ENCODE assay signal across 25 cellular contexts in the genomic region with DNA sequence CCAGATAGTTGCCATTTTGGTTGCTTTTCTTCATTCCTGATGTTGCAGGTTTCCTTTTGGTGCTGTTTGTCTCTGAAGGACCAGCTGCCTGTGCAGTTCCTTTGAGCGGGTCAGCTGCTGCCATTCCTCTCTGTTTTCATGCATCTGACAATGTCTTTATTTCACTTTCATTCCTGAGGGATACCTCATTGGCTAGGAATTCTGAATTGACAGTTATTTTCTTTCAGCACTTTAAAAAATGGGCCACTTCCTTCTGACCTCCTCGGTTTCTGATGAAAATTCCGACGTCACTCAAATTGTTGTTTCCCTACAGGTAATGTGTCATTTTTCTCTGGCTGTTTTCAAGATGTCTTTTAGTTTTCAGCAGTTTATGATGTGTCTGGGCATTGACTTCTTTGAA. TPM values are rescaled to one million over a fixed set of nuclear protein-coding genes. Genes with fewer than 3 reads are reported as not detected.
A peak's percentile ranks its signal among the peaks of the same experiment; 100 is the strongest.
DNase-seq lines count a peak whose midpoint lies in the region; ATAC-seq and TF ChIP-seq lines count a peak whose summit lies in the region.
"Had no signal": no experiment of that assay in that cellular context is flagged by ENCODE, and none has a peak within 500 bp of the region (broad histone marks: within the 10 kb centered on the region; RNA-seq: fewer than 3 reads in every experiment).

No MANE protein-coding gene starts in this region.

- H3K27ac Mint-ChIP-seq in chondrocyte (ENCODE audit: unreplicated experiment): peak overlapping the region; percentile 78
- no peak overlapping the region for H3K27ac Mint-ChIP-seq in glutamatergic neuron (ENCODE audit: unreplicated experiment)
- H3K27ac Mint-ChIP-seq: activated CD8-positive, alpha-beta T cell treated with anti-CD3 and anti-CD28 coated beads, Interleukin-2, amount 10 ng/mL, durations not matched to agents 7 days and 5 days; activated naive CD8-positive, alpha-beta T cell treated with anti-CD3 and anti-CD28 coated beads, Interleukin-2, amount 50 U/mL, for 24 hours; HFFc6; memory B cell; naive thymus-derived CD4-positive, alpha-beta T cell had no signal

- dilution Hi-C loops in IMR-90 (cut with HindIII; ENCODE audit: low sequenced_read_pairs, unreplicated experiment): no loop called here

- H2AFZ ChIP-seq in IMR-90 (replicated peaks; ENCODE audit: low read length, poor library complexity) (no peak overlapping the region), mesenchymal stem cell (ENCODE audit: low read depth, low read length) (no peak overlapping the region)

- no peak for TF ChIP-seq POLR2A in IMR-90 (IDR thresholded peaks at IDR 0.05; ENCODE audit: low read depth, low read length)
- TF ChIP-seq POLR2A in sigmoid colon (IDR thresholded peaks at IDR 0.05): no peak

- H3K9me3 ChIP-seq in IMR-90 (ENCODE audit: control insufficient read depth, insufficient read depth, low read length) (no peaks in the 10 kb centered on the region), mesenchymal stem cell (ENCODE audit: control insufficient read depth, low read length) (no peaks in the 10 kb centered on the region), sigmoid colon (no peaks in the 10 kb centered on the region)
- H3K9me3 ChIP-seq: A549, SJCRH30, transverse colon had no signal

- H3K4me3 Mint-ChIP-seq in chondrocyte (ENCODE audit: unreplicated experiment): no peak overlapping the region
- H3K4me3 Mint-ChIP-seq in glutamatergic neuron (ENCODE audit: unreplicated experiment): no peak overlapping the region
- H3K4me3 Mint-ChIP-seq: activated CD8-positive, alpha-beta T cell treated with anti-CD3 and anti-CD28 coated beads, Interleukin-2, amount 10 ng/mL, durations not matched to agents 7 days and 5 days; activated naive CD8-positive, alpha-beta T cell treated with anti-CD3 and anti-CD28 coated beads, Interleukin-2, amount 50 U/mL, for 24 hours; HFFc6; memory B cell; naive thymus-derived CD4-positive, alpha-beta T cell had no signal

- ATAC-seq in IMR-90 (ENCODE audit: low read depth) (peak; percentile 64), GM21576 (IDR thresholded peaks at IDR 0.05; ENCODE audit: unreplicated experiment) (no peak), GM21381 (IDR thresholded peaks at IDR 0.05; ENCODE audit: unreplicated experiment) (no peak)
- ATAC-seq: A549; activated CD8-positive, alpha-beta T cell treated with anti-CD3 and anti-CD28 coated beads, Interleukin-2, amount 10 ng/mL, durations not matched to agents 7 days and 5 days; activated naive CD8-positive, alpha-beta T cell treated with anti-CD3 and anti-CD28 coated beads, Interleukin-2, amount 50 U/mL, for 24 hours; left cardiac atrium; naive thymus-derived CD4-positive, alpha-beta T cell had no signal

- H4K8ac ChIP-seq in IMR-90 (ENCODE audit: low read depth in 2 of 2, low read length in 2 of 2): no peak overlapping the region
- H4K8ac ChIP-seq in mesenchymal stem cell (ENCODE audit: low read length): no peak overlapping the region

- H3K36me3 Mint-ChIP-seq in chondrocyte (ENCODE audit: low read depth) (peaks cover 4% of the 10 kb centered on the region), glutamatergic neuron (ENCODE audit: unreplicated experiment) (peaks cover 5% of the 10 kb centered on the region)

- POLR2A ChIA-PET in IMR-90 (lab: Charles Lee; ENCODE audit: unreplicated experiment): no interaction called here

- H3K27ac ChIP-seq in IMR-90 (ENCODE audit: insufficient read depth, low read length) (no peak overlapping the region), mesenchymal stem cell (ENCODE audit: low read length, poor library complexity, severe bottlenecking) (peak overlapping the region; percentile 11), sigmoid colon (no peak overlapping the region)
- H3K27ac ChIP-seq: A549, coronary artery, SJCRH30, skin epidermis, transverse colon had no signal

- TF ChIP-seq CTCF in IMR-90 (conservative IDR thresholded peaks at IDR 0.05; ENCODE audit: low read depth, low read length): no peak
- no peak for TF ChIP-seq CTCF in chondrocyte (IDR thresholded peaks at IDR 0.05)
- TF ChIP-seq CTCF in glutamatergic neuron (IDR thresholded peaks at IDR 0.05; ENCODE audit: partially characterized antibody, unreplicated experiment): no peak
- TF ChIP-seq CTCF in sigmoid colon (IDR thresholded peaks at IDR 0.05): no peak

- DNase-seq in AG08395 (ENCODE audit: low spot score): peak; percentile 8
- peak; percentile 37 for DNase-seq in IMR-90
- DNase-seq in chondrocyte (ENCODE audit: low spot score): no peak
- peak; percentile 38 for DNase-seq in mesenchymal stem cell
- DNase-seq in glutamatergic neuron: no peak
- DNase-seq in sigmoid colon: no peak
- DNase-seq: activated CD8-positive, alpha-beta T cell treated with anti-CD3 and anti-CD28 coated beads, Interleukin-2, amount 10 ng/mL, durations not matched to agents 7 days and 5 days; activated gamma-delta T cell treated with Interleukin-2 at 50 U/mL for 16 hours; activated naive CD8-positive, alpha-beta T cell treated with anti-CD3 and anti-CD28 coated beads, Interleukin-2, amount 50 U/mL, for 24 hours; activated T-cell treated with anti-CD3 and anti-CD28 coated beads for 4 hours; HFFc6; left cardiac atrium; naive thymus-derived CD4-positive, alpha-beta T cell; NCI-H1694; NCI-H2171 treated with DMSO at 0.1 percent for 48 hours; NCI-H526; nucleus accumbens; transverse colon had no signal

- H2BK12ac ChIP-seq in mesenchymal stem cell (ENCODE audit: low read length in 2 of 2): no peak overlapping the region

- in situ Hi-C loops in IMR-90 (cut with MboI; ENCODE audit: low sequenced_read_pairs): no loop called here

- H3K79me1 ChIP-seq in IMR-90 (ENCODE audit: low read depth in 1 of 2, low read length in 2 of 2) (peaks cover 2 to 4% of the 10 kb centered on the region in 2 experiments; a peak in 1 of 4 replicates), mesenchymal stem cell (replicated peaks; ENCODE audit: low read length, poor library complexity, severe bottlenecking) (peaks cover 7% of the 10 kb centered on the region)

- no peak for TF ChIP-seq RAD21 in IMR-90 (IDR thresholded peaks at IDR 0.05; ENCODE audit: low read length)

- intact Hi-C loops in IMR-90 (cut with micrococcal nuclease) (loop anchor here (5.0 kb wide), 1 partner anchor 46 kb away; a partner anchor contains a TSS), sigmoid colon (cut with DNase I) (no loop called here)

- H3K9ac ChIP-seq in IMR-90 (ENCODE audit: low read depth, low read length) (no peak overlapping the region), mesenchymal stem cell (ENCODE audit: low read length) (no peak overlapping the region)

- H2BK15ac ChIP-seq in IMR-90 (ENCODE audit: low read depth, low read length) (no peak overlapping the region), mesenchymal stem cell (ENCODE audit: low read depth, poor library complexity, severe bottlenecking) (no peak overlapping the region)

- H3K4me1 Mint-ChIP-seq in chondrocyte (ENCODE audit: low read depth) (peaks cover 11% of the 10 kb centered on the region), glutamatergic neuron (ENCODE audit: low read depth, unreplicated experiment) (no peaks in the 10 kb centered on the region)
- H3K4me1 Mint-ChIP-seq: activated naive CD8-positive, alpha-beta T cell treated with anti-CD3 and anti-CD28 coated beads, Interleukin-2, amount 50 U/mL, for 24 hours; memory B cell had no signal

- H3K23ac ChIP-seq in IMR-90 (ENCODE audit: low read depth, low read length): no peak overlapping the region
- no peak overlapping the region for H3K23ac ChIP-seq in mesenchymal stem cell (ENCODE audit: low read length in 2 of 2)

- H2BK20ac ChIP-seq in IMR-90 (ENCODE audit: low read depth, low read length): no peak overlapping the region

- WGBS in IMR-90 (ENCODE audit: extremely low coverage in 2 of 2, insufficient read length in 1 of 2), 2 experiments: 94% methylated on average over 3 of the region's 4 CpGs; no CpG with 5 or more reads in 1 of the 2 experiments
- WGBS in mesenchymal stem cell: 61% methylated on average over 4 of the region's 4 CpGs
- 91 to 92% methylated on average over 4 of the region's 4 CpGs for WGBS in sigmoid colon, 2 donors

- H3K9me1 ChIP-seq in IMR-90 (ENCODE audit: insufficient read depth, low read length): no peaks in the 10 kb centered on the region

- no peak for TF ChIP-seq EP300 in sigmoid colon (IDR thresholded peaks at IDR 0.05)

- no peak overlapping the region for H2AK9ac ChIP-seq in IMR-90 (replicated peaks; ENCODE audit: low read depth, low read length, poor library complexity)

- no peaks in the 10 kb centered on the region for H3K27me3 Mint-ChIP-seq in chondrocyte (ENCODE audit: low read depth)
- peaks cover 2% of the 10 kb centered on the region for H3K27me3 Mint-ChIP-seq in glutamatergic neuron (ENCODE audit: unreplicated experiment)
- H3K27me3 Mint-ChIP-seq: activated naive CD8-positive, alpha-beta T cell treated with anti-CD3 and anti-CD28 coated beads, Interleukin-2, amount 50 U/mL, for 24 hours; memory B cell; naive thymus-derived CD4-positive, alpha-beta T cell had no signal

- H3K4me2 ChIP-seq in IMR-90 (ENCODE audit: low read depth, low read length) (peak overlapping the region; percentile 46; the same call in 1 of the 2 replicates), mesenchymal stem cell (ENCODE audit: low read length, poor library complexity, severe bottlenecking) (no peak overlapping the region)
- H3K4me2 ChIP-seq: A549 had no signal

- H3K56ac ChIP-seq in IMR-90 (ENCODE audit: extremely low read depth, insufficient read depth, low read length): no peak overlapping the region

- no peaks in the 10 kb centered on the region for H4K20me1 ChIP-seq in IMR-90 (ENCODE audit: insufficient read depth, low read length)

- H3K14ac ChIP-seq in IMR-90 (replicated peaks; ENCODE audit: low read depth, low read length): no peak overlapping the region
- H3K14ac ChIP-seq in mesenchymal stem cell (ENCODE audit: low read length in 2 of 2): no peak overlapping the region

- H3K27me3 ChIP-seq in IMR-90 (ENCODE audit: control insufficient read depth, insufficient read depth, low read length) (no peaks in the 10 kb centered on the region), mesenchymal stem cell (ENCODE audit: control insufficient read depth in 1 of 2, insufficient read depth in 1 of 2, low read length in 2 of 2) (no peaks in the 10 kb centered on the region), sigmoid colon (no peaks in the 10 kb centered on the region)
- H3K27me3 ChIP-seq: SJCRH30, transverse colon had no signal

- peaks cover 2% of the 10 kb centered on the region; the same call in 1 of the 2 replicates for H3K4me1 ChIP-seq in IMR-90 (ENCODE audit: control insufficient read depth, insufficient read depth, low read length)
- H3K4me1 ChIP-seq in mesenchymal stem cell (ENCODE audit: control insufficient read depth, insufficient read depth, low read depth, low read length): peaks cover 3% of the 10 kb centered on the region
- H3K4me1 ChIP-seq in sigmoid colon: no peaks in the 10 kb centered on the region
- H3K4me1 ChIP-seq: A549, SJCRH30, transverse colon had no signal

- CTCF ChIA-PET in IMR-90 (lab: Yijun Ruan, JAX): no interaction called here

- H2BK120ac ChIP-seq in IMR-90 (ENCODE audit: low read depth, low read length): no peak overlapping the region
- H2BK120ac ChIP-seq in mesenchymal stem cell (ENCODE audit: low read depth, low read length): no peak overlapping the region

- H4K5ac ChIP-seq in IMR-90 (ENCODE audit: low read depth, low read length): no peak overlapping the region

- no peak overlapping the region for H3K4ac ChIP-seq in IMR-90 (ENCODE audit: low read depth, low read length)
- H3K4ac ChIP-seq in mesenchymal stem cell (ENCODE audit: low read depth in 1 of 2, low read length in 2 of 2): no peak overlapping the region

- no peak overlapping the region for H2BK5ac ChIP-seq in IMR-90 (ENCODE audit: low read depth, low read length, poor library complexity, severe bottlenecking)
- no peak overlapping the region for H2BK5ac ChIP-seq in mesenchymal stem cell (ENCODE audit: low read depth, low read length, poor library complexity, severe bottlenecking)

- no TSS peak for BruUV-seq in IMR-90 (replicated peaks; lab: Mats Ljungman, UMichigan)

- H3K9me3 Mint-ChIP-seq in chondrocyte (ENCODE audit: low read depth): no peaks in the 10 kb centered on the region
- no peaks in the 10 kb centered on the region for H3K9me3 Mint-ChIP-seq in glutamatergic neuron (ENCODE audit: unreplicated experiment)
- H3K9me3 Mint-ChIP-seq: activated naive CD8-positive, alpha-beta T cell treated with anti-CD3 and anti-CD28 coated beads, Interleukin-2, amount 50 U/mL, for 24 hours; HFFc6; memory B cell; naive thymus-derived CD4-positive, alpha-beta T cell had no signal

- H4K91ac ChIP-seq in IMR-90 (ENCODE audit: insufficient read depth, low read depth, low read length) (no peak overlapping the region), mesenchymal stem cell (ENCODE audit: low read length) (no peak overlapping the region)

- peaks cover 13% of the 10 kb centered on the region for H3K36me3 ChIP-seq in IMR-90 (ENCODE audit: control insufficient read depth, insufficient read depth, low read length)
- peaks cover 7 to 42% of the 10 kb centered on the region in 2 experiments for H3K36me3 ChIP-seq in mesenchymal stem cell (ENCODE audit: control insufficient read depth in 1 of 2, insufficient read depth in 2 of 2, low read depth in 1 of 2, low read length in 2 of 2)
- peaks cover 0 to 43% (median 2%) of the 10 kb centered on the region in 4 donors for H3K36me3 ChIP-seq in sigmoid colon

- H2AK5ac ChIP-seq in IMR-90 (ENCODE audit: low read depth, low read length) (no peak overlapping the region), mesenchymal stem cell (ENCODE audit: low read length, severe bottlenecking) (no peak overlapping the region)

- H3K18ac ChIP-seq in IMR-90 (ENCODE audit: low read depth, low read length): no peak overlapping the region
- no peak overlapping the region for H3K18ac ChIP-seq in mesenchymal stem cell (ENCODE audit: low read depth in 1 of 2, low read length in 2 of 2)

- H3K4me3 ChIP-seq in IMR-90 (ENCODE audit: insufficient read depth, low read depth, low read length): no peak overlapping the region
- no peak overlapping the region for H3K4me3 ChIP-seq in mesenchymal stem cell (ENCODE audit: insufficient read depth in 1 of 2, low read depth in 1 of 2, low read length in 2 of 2)
- no peak overlapping the region for H3K4me3 ChIP-seq in sigmoid colon
- H3K4me3 ChIP-seq: A549, coronary artery, SJCRH30, skin epidermis, transverse colon had no signal

RNA-seq across cellular contexts. Expression of a gene that starts 24.8 kb away (rescaled TPM):
- 3.8 and 9.7 TPM in 2 replicates for total RNA-seq in IMR-90 (2012; rRNA removed)
- polyA plus RNA-seq in IMR-90 (2012; rRNA removed): 1.8 and 2.3 TPM in 2 replicates
- polyA plus RNA-seq in IMR-90 (2012; cell fraction: cytosol; rRNA removed): 0.31 and 0.35 TPM in 2 replicates
- 0.41 and 2.7 TPM in 2 replicates for polyA plus RNA-seq in IMR-90 (2012; cell fraction: nucleus; rRNA removed; ENCODE audit: low replicate concordance)
- total RNA-seq in chondrocyte: 5.4 to 8.9 TPM (median 8.9 TPM) in 3 replicates
- polyA plus RNA-seq in mesenchymal stem cell (2013, experiment 1 of 2): 4.4 TPM
- 4.4 TPM for polyA plus RNA-seq in mesenchymal stem cell (2013, experiment 2 of 2)
- 18.5 TPM for total RNA-seq in glutamatergic neuron (ENCODE audit: unreplicated experiment)
- 1 to 10 TPM; 3.8 to 6.1 (median 4.9) TPM for total RNA-seq in sigmoid colon
- polyA plus RNA-seq in sigmoid colon: 1 to 10 TPM in 2 of 3 donors, under 1 TPM in 1; 0.60 to 2.1 (median 1.4) TPM

RNA-seq across cellular contexts. Expression of a gene that starts 47.1 kb away (rescaled TPM):
- total RNA-seq in IMR-90 (2012; rRNA removed) (26.2 and 33.3 TPM in 2 replicates), chondrocyte (43.4 to 62.4 TPM (median 58.6 TPM) in 3 replicates), glutamatergic neuron (ENCODE audit: unreplicated experiment) (63.0 TPM), sigmoid colon (10 to 100 TPM; 41.8 to 54.2 (median 50.6) TPM)
- polyA plus RNA-seq in IMR-90 (2012; rRNA removed) (23.9 and 25.6 TPM in 2 replicates), sigmoid colon (10 to 100 TPM; 35.8 to 83.7 (median 54.7) TPM)
- 24.6 and 26.8 TPM in 2 replicates for polyA plus RNA-seq in IMR-90 (2012; cell fraction: cytosol; rRNA removed)
- polyA plus RNA-seq in IMR-90 (2012; cell fraction: nucleus; rRNA removed; ENCODE audit: low replicate concordance): 9.4 and 14.7 TPM in 2 replicates
- 24.2 TPM for polyA plus RNA-seq in mesenchymal stem cell (2013, experiment 1 of 2)
- 24.7 TPM for polyA plus RNA-seq in mesenchymal stem cell (2013, experiment 2 of 2)

Comparison
In these comparisons a context has a peak if more than half of its experiments do, and no peak if none do; other contexts are left out.
1. DNase-seq: peak in AG08395 (single experiment), IMR-90 (single experiment) and mesenchymal stem cell (single experiment); none in chondrocyte (single experiment), glutamatergic neuron (single experiment) and sigmoid colon (single experiment).